Comparison of ENCODE assay signal across 23 cellular contexts in genomic region chr5:77781076-77781475, GRCh38.
"Had no signal": no experiment of that assay in that cellular context is flagged by ENCODE, and none has a peak within 500 bp of the region (broad histone marks: within the 10 kb centered on the region; RNA-seq: fewer than 3 reads in every experiment).

No MANE protein-coding gene starts in this region.

- H3K9me3 ChIP-seq: esophagus squamous epithelium, gastrocnemius medialis, heart right ventricle, left lung, lower lobe of right lung had no signal

- ATAC-seq: esophagus mucosa; gastrocnemius medialis; heart right ventricle; left cardiac atrium; left lung; left ventricle myocardium superior; lower lobe of right lung; naive thymus-derived CD4-positive, alpha-beta T cell had no signal

- H3K4me3 ChIP-seq: coronary artery, dorsolateral prefrontal cortex, esophagus squamous epithelium, gastrocnemius medialis, heart right ventricle, left lung, lower lobe of right lung had no signal

- H3K27ac ChIP-seq: coronary artery, dorsolateral prefrontal cortex, epithelial cell of prostate, esophagus squamous epithelium, gastrocnemius medialis, heart right ventricle, left lung, lower lobe of right lung had no signal

- H3K36me3 ChIP-seq: esophagus squamous epithelium, gastrocnemius medialis, heart right ventricle, left lung, lower lobe of right lung had no signal

- H3K27ac Mint-ChIP-seq: naive thymus-derived CD4-positive, alpha-beta T cell had no signal

- DNase-seq: dermis blood vessel endothelial cell; dorsolateral prefrontal cortex; effector CD4-positive, alpha-beta T cell; effector memory CD4-positive, alpha-beta T cell; erythroblast; esophagus squamous epithelium; foreskin fibroblast; foreskin melanocyte; gastrocnemius medialis; glutamatergic neuron; head of caudate nucleus; heart right ventricle; hippocampal formation; left cardiac atrium; left lung; left ventricle myocardium superior; lower lobe of right lung; mesenchymal stem cell; midbrain; naive thymus-derived CD4-positive, alpha-beta T cell had no signal

- H3K36me3 Mint-ChIP-seq: naive thymus-derived CD4-positive, alpha-beta T cell had no signal

- H3K4me3 Mint-ChIP-seq: naive thymus-derived CD4-positive, alpha-beta T cell had no signal

- H3K27me3 ChIP-seq: dorsolateral prefrontal cortex, esophagus squamous epithelium, gastrocnemius medialis, heart right ventricle, left lung had no signal
